ENCODE assay signal across 1 cellular context in the genomic region with DNA sequence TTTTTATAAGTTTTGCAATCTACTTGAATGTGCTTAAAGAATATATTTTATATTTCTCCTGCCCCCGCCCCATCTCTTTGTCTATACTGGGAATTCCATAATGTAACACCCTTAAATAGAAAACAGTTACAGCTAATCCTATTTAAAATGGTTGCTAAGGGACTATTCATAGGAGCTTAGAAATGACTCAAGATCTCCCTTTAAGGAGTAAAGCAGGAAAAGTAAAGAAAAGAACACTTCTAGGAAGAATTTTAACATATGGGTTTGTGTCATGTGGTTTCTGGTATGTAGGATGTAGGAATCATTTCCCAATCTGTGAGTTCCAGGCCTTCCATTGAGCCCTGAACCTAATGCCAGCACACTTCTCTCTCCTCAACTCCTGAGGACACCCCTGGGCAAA.
TF ChIP-seq lines count a peak whose summit lies in the region.

No MANE protein-coding gene starts in this region.

TF ChIP-seq in GM23338, 12 proteins besides CTCF, POLR2A, EP300 and RAD21:
- TF ChIP-seq, protein P1, sequence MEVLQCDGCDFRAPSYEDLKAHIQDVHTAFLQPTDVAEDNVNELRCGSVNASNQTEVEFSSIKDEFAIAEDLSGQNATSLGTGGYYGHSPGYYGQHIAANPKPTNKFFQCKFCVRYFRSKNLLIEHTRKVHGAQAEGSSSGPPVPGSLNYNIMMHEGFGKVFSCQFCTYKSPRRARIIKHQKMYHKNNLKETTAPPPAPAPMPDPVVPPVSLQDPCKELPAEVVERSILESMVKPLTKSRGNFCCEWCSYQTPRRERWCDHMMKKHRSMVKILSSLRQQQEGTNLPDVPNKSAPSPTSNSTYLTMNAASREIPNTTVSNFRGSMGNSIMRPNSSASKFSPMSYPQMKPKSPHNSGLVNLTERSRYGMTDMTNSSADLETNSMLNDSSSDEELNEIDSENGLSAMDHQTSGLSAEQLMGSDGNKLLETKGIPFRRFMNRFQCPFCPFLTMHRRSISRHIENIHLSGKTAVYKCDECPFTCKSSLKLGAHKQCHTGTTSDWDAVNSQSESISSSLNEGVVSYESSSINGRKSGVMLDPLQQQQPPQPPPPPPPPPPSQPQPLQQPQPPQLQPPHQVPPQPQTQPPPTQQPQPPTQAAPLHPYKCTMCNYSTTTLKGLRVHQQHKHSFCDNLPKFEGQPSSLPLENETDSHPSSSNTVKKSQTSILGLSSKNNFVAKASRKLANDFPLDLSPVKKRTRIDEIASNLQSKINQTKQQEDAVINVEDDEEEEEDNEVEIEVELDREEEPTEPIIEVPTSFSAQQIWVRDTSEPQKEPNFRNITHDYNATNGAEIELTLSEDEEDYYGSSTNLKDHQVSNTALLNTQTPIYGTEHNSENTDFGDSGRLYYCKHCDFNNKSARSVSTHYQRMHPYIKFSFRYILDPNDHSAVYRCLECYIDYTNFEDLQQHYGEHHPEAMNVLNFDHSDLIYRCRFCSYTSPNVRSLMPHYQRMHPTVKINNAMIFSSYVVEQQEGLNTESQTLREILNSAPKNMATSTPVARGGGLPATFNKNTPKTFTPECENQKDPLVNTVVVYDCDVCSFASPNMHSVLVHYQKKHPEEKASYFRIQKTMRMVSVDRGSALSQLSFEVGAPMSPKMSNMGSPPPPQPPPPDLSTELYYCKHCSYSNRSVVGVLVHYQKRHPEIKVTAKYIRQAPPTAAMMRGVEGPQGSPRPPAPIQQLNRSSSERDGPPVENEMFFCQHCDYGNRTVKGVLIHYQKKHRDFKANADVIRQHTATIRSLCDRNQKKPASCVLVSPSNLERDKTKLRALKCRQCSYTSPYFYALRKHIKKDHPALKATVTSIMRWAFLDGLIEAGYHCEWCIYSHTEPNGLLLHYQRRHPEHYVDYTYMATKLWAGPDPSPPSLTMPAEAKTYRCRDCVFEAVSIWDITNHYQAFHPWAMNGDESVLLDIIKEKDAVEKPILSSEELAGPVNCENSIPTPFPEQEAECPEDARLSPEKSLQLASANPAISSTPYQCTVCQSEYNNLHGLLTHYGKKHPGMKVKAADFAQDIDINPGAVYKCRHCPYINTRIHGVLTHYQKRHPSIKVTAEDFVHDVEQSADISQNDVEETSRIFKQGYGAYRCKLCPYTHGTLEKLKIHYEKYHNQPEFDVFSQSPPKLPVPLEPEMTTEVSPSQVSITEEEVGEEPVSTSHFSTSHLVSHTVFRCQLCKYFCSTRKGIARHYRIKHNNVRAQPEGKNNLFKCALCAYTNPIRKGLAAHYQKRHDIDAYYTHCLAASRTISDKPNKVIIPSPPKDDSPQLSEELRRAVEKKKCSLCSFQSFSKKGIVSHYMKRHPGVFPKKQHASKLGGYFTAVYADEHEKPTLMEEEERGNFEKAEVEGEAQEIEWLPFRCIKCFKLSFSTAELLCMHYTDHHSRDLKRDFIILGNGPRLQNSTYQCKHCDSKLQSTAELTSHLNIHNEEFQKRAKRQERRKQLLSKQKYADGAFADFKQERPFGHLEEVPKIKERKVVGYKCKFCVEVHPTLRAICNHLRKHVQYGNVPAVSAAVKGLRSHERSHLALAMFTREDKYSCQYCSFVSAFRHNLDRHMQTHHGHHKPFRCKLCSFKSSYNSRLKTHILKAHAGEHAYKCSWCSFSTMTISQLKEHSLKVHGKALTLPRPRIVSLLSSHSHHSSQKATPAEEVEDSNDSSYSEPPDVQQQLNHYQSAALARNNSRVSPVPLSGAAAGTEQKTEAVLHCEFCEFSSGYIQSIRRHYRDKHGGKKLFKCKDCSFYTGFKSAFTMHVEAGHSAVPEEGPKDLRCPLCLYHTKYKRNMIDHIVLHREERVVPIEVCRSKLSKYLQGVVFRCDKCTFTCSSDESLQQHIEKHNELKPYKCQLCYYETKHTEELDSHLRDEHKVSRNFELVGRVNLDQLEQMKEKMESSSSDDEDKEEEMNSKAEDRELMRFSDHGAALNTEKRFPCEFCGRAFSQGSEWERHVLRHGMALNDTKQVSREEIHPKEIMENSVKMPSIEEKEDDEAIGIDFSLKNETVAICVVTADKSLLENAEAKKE (CRISPR knock-in tag; IDR thresholded peaks at IDR 0.05) = no peak
